1 cellular context compared by ENCODE assay signal in genomic region chr6:130520801-130521200, GRCh38.
TF ChIP-seq lines count a peak whose summit lies in the region.

No MANE protein-coding gene starts in this region.

TF ChIP-seq in HCT116, 20 proteins besides CTCF, POLR2A, EP300 and RAD21 (continued from another document):
- TF ChIP-seq REST (IDR thresholded peaks at IDR 0.05; ENCODE audit: low read depth) (no peak), EZH2 (IDR thresholded peaks at IDR 0.05) (no peak)
TF ChIP-seq in HCT116: peak in this region for 0.
